In the genomic region with DNA sequence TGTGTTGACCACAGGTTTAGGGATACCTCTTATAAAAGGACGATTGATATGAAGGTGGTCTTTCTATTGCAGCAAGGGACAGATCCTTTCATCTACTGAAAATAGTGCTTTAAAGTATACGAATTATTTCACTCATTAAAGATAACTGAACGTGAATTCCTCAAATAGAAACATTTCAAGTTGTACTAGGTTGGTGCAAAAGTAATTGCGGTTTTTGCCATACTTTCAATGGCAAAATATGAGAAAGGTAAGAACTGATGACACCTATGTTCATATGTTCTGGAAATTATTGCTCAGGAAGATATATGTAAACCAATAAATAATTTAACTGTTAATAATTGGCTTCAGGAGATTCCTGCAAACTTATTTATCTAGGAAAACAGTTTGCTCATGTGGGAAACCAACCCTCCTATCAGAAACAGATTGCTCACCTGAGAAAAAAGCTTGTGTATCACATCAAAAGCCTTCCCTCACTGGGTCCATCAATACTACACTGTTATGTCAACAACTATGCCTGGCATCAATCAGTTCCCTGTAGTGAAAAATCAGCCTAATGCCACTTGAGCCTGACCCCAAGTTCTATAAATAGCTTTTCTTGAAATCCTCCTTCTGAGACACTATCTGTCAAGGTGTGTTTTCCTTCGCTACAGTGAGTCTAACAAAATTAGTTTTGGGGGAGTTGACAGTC, we compare ENCODE assay signal across 23 cellular contexts.
"Had no signal": no experiment of that assay in that cellular context is flagged by ENCODE, and none has a peak within 500 bp of the region (broad histone marks: within the 10 kb centered on the region; RNA-seq: fewer than 3 reads in every experiment).

No MANE protein-coding gene starts in this region.

- H3K4me2 ChIP-seq: hepatocyte had no signal

- H3K4me1 ChIP-seq: esophagus muscularis mucosa, foreskin keratinocyte, gastroesophageal sphincter, left lung, lower lobe of right lung had no signal

- H3K4me3 ChIP-seq: coronary artery, dorsolateral prefrontal cortex, esophagus muscularis mucosa, gastroesophageal sphincter, heart left ventricle, hepatocyte, left lung, lower lobe of right lung, mucosa of descending colon had no signal

- H3K4me1 Mint-ChIP-seq: immature natural killer cell, naive B cell had no signal

- H3K27ac Mint-ChIP-seq: immature natural killer cell, mesothelial cell of epicardium, naive B cell had no signal

- H3K36me3 ChIP-seq: esophagus muscularis mucosa, gastroesophageal sphincter, heart left ventricle, left lung, lower lobe of right lung had no signal

- H2AFZ ChIP-seq: hepatocyte had no signal

- H3K79me2 ChIP-seq: hepatocyte had no signal

- H3K4me3 Mint-ChIP-seq: immature natural killer cell, mesothelial cell of epicardium, naive B cell had no signal

- DNase-seq: dermis blood vessel endothelial cell; dorsolateral prefrontal cortex; effector CD4-positive, alpha-beta T cell; effector memory CD4-positive, alpha-beta T cell; foreskin keratinocyte; heart left ventricle; hypothalamus; immature natural killer cell; islet precursor cell; kidney; kidney glomerular epithelial cell; left colon; left lung; left ventricle myocardium superior; lower lobe of right lung; mesenchymal stem cell; mucosa of descending colon; naive B cell had no signal

- H3K27me3 ChIP-seq: dorsolateral prefrontal cortex, esophagus muscularis mucosa, foreskin keratinocyte, gastroesophageal sphincter, heart left ventricle, hepatocyte, left lung had no signal

- H3K36me3 Mint-ChIP-seq: immature natural killer cell, mesothelial cell of epicardium, naive B cell had no signal

- H3K27ac ChIP-seq: coronary artery, dorsolateral prefrontal cortex, esophagus muscularis mucosa, foreskin keratinocyte, gastroesophageal sphincter, heart left ventricle, hepatocyte, left lung, lower lobe of right lung had no signal

- H3K9me3 Mint-ChIP-seq: immature natural killer cell had no signal

- H3K9me3 ChIP-seq: esophagus muscularis mucosa, gastroesophageal sphincter, heart left ventricle, left lung, lower lobe of right lung, mucosa of descending colon had no signal

- ATAC-seq: foreskin keratinocyte, gastroesophageal sphincter, heart left ventricle, left colon, left lung, left ventricle myocardium superior, lower lobe of right lung, mucosa of descending colon had no signal
